In the genomic region with DNA sequence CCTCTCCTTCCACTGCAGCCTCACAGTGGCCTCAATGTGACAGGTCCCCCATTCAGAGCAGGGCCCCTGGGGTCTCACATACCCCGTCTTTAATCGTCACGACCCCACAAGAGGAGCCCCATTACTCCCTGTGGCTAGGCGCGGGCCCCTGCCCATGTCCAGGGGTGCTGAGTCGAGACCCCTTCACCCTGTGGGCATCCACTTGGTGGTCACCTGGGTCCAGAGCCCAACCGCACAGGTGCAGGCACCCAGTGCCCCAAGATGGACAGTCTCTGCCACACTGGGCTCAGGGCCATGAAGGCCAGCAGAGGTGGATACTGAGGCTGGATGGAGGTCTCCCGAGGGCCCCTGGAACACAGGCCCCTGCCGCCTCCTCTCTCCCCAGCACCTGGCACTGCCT, we compare ENCODE assay signal across 12 cellular contexts. TPM values are rescaled to one million over a fixed set of nuclear protein-coding genes. Genes with fewer than 3 reads are reported as not detected.
DNase-seq lines count a peak whose midpoint lies in the region; ATAC-seq, FAIRE-seq and TF ChIP-seq lines count a peak whose summit lies in the region.
"Had no signal": no experiment of that assay in that cellular context is flagged by ENCODE, and none has a peak within 500 bp of the region (broad histone marks: within the 10 kb centered on the region; RNA-seq: fewer than 3 reads in every experiment).

No MANE protein-coding gene starts in this region.

- intact Hi-C loops in MCF 10A (cut with micrococcal nuclease) (no loop called here), breast epithelium (cut with DNase I; ENCODE audit: low total_unique reads) (loop anchor here (10.0 kb wide), 1 partner anchor 207 kb away; no protein-coding TSS in a partner anchor), HepG2 (cut with micrococcal nuclease; ENCODE audit: unreplicated experiment) (no loop called here)
- intact Hi-C loops in activated CD4-positive, alpha-beta memory T cell treated with anti-CD3 and anti-CD28 coated beads for 36 hours (cut with micrococcal nuclease), result no loop called here

- H3K9me3 Mint-ChIP-seq in MCF 10A (ENCODE audit: unreplicated experiment) (no peaks in the 10 kb centered on the region), mesothelial cell of epicardium (no peaks in the 10 kb centered on the region)
- no peaks in the 10 kb centered on the region for H3K9me3 Mint-ChIP-seq in activated CD4-positive, alpha-beta memory T cell treated with anti-CD3 and anti-CD28 coated beads for 36 hours

- no peak for FAIRE-seq in HepG2 (lab: Jason Lieb, UNC)
- FAIRE-seq: endometrium, TTC549 had no signal

- DNase-seq in MCF 10A (ENCODE audit: unreplicated experiment) (no peak), breast epithelium (ENCODE audit: low spot score in 2 of 2) (no peak), HepG2 (ENCODE audit: low spot score) (no peak), upper lobe of left lung (peak in 1 of 2 donors; percentile 58), NCI-H748 treated with DMSO at 0.1 percent for 48 hours (lab: John Stamatoyannopoulos, UW) (no peak), mesothelial cell of epicardium (ENCODE audit: low spot score in 2 of 2, unreplicated experiment in 2 of 2) (no peak)
- no peak for DNase-seq in activated CD4-positive, alpha-beta memory T cell treated with anti-CD3 and anti-CD28 coated beads for 36 hours
- DNase-seq: activated effector memory CD4-positive, alpha-beta T cell treated with anti-CD3 and anti-CD28 coated beads, Interleukin-2, amount 50 U/mL, for 16 hours; NCI-H82 had no signal

- H3K36me3 ChIP-seq in breast epithelium (no peaks in the 10 kb centered on the region), HepG2 (replicated peaks in 1 of 2; ENCODE audit: control insufficient read depth in 1 of 2, insufficient read depth in 2 of 2, low read length in 2 of 2) (peaks cover 14 to 17% of the 10 kb centered on the region in 2 experiments; a peak in 3 of 5 replicates), upper lobe of left lung (peaks cover 0 to 21% (median 18%) of the 10 kb centered on the region in 4 donors)

- H3K27me3 Mint-ChIP-seq in MCF 10A (ENCODE audit: insufficient read depth, unreplicated experiment), result no peaks in the 10 kb centered on the region
- peaks cover 3% of the 10 kb centered on the region for H3K27me3 Mint-ChIP-seq in activated CD4-positive, alpha-beta memory T cell treated with anti-CD3 and anti-CD28 coated beads for 36 hours
- H3K27me3 Mint-ChIP-seq in mesothelial cell of epicardium (ENCODE audit: low read depth), result peaks cover 2% of the 10 kb centered on the region

- TF ChIP-seq RAD21 in HepG2 (CRISPR knock-in tag; IDR thresholded peaks at IDR 0.05), result no peak

- in situ Hi-C loops in HepG2 (cut with HindIII; ENCODE audit: extremely low pct_ligation_motif_present, low pct_unique_long_range_greater_than_20kb), result no loop called here

- no peaks in the 10 kb centered on the region for H3K27me3 ChIP-seq in breast epithelium
- H3K27me3 ChIP-seq in HepG2 (ENCODE audit: control insufficient read depth in 1 of 2, insufficient read depth in 2 of 2, low read length in 2 of 2), result no peaks in the 10 kb centered on the region
- H3K27me3 ChIP-seq in upper lobe of left lung, result no peaks in the 10 kb centered on the region

- peak overlapping the region in 1 of 2 donors; percentile 77 for H3K27ac ChIP-seq in breast epithelium
- peak overlapping the region; percentile 31 for H3K27ac ChIP-seq in HepG2 (ENCODE audit: extremely low read length, insufficient read depth, low read length)
- peak overlapping the region; percentile 3 to 96 (median 54) for H3K27ac ChIP-seq in upper lobe of left lung

- H3K79me2 ChIP-seq in HepG2 (ENCODE audit: insufficient read depth, low read length), result peaks cover 58% of the 10 kb centered on the region

- H3K27ac Mint-ChIP-seq in MCF 10A (ENCODE audit: low read depth, unreplicated experiment) (peak overlapping the region; percentile 85), mesothelial cell of epicardium (no peak overlapping the region)
- peak overlapping the region; percentile 23 for H3K27ac Mint-ChIP-seq in activated CD4-positive, alpha-beta memory T cell treated with anti-CD3 and anti-CD28 coated beads for 36 hours

- BruUV-seq in MCF 10A (replicated peaks; lab: Mats Ljungman, UMichigan) (no TSS peak), HepG2 (replicated peaks; lab: Mats Ljungman, UMichigan) (no TSS peak)

- H3K36me3 Mint-ChIP-seq in MCF 10A (ENCODE audit: insufficient read depth, unreplicated experiment) (peaks cover 42% of the 10 kb centered on the region), mesothelial cell of epicardium (peaks cover 2% of the 10 kb centered on the region)
- peaks cover 11% of the 10 kb centered on the region for H3K36me3 Mint-ChIP-seq in activated CD4-positive, alpha-beta memory T cell treated with anti-CD3 and anti-CD28 coated beads for 36 hours

- peak overlapping the region; percentile 66 for H3K4me3 Mint-ChIP-seq in MCF 10A (ENCODE audit: unreplicated experiment)
- H3K4me3 Mint-ChIP-seq in activated CD4-positive, alpha-beta memory T cell treated with anti-CD3 and anti-CD28 coated beads for 36 hours, result peak overlapping the region; percentile 16
- H3K4me3 Mint-ChIP-seq in mesothelial cell of epicardium, result no peak overlapping the region

- TF ChIP-seq POLR2A in breast epithelium (IDR thresholded peaks at IDR 0.05), result no peak
- no peak for TF ChIP-seq POLR2A in HepG2 (IDR thresholded peaks at IDR 0.05; ENCODE audit: insufficient read depth in 1 of 2, low read depth in 2 of 2, low read length in 2 of 2)
- TF ChIP-seq POLR2A in upper lobe of left lung (IDR thresholded peaks at IDR 0.05), result no peak

- POLR2A ChIA-PET in MCF 10A (lab: Yijun Ruan, JAX) (interaction anchor here (0.7 to 2.3 kb wide), 5 partner anchors 12 to 867 kb away, joined by 3 to 8 read pairs (median 4); no protein-coding TSS in a partner anchor), HepG2 (lab: Yijun Ruan, JAX) (no interaction called here)
- POLR2A ChIA-PET in activated CD4-positive, alpha-beta memory T cell treated with anti-CD3 and anti-CD28 coated beads for 36 hours (lab: Charles Lee), result no interaction called here

- WGBS in HepG2 (ENCODE audit: low lambda C conversion rate), result 97% methylated on average over 5 of the region's 9 CpGs
- 91% methylated on average over 9 of the region's 9 CpGs; no CpG with 5 or more reads in 1 of the 2 donors for WGBS in upper lobe of left lung, 2 donors

- peak overlapping the region; percentile 93 for H3K4me2 ChIP-seq in HepG2 (ENCODE audit: low read depth, low read length)

- H4K20me1 ChIP-seq in HepG2 (ENCODE audit: insufficient read depth, low read length), result peaks cover 27% of the 10 kb centered on the region

- H3K4me3 ChIP-seq in breast epithelium (peak overlapping the region in 1 of 3 donors; percentile 58), HepG2 (replicated peaks in 1 of 3; ENCODE audit: insufficient read depth in 1 of 3, low read depth in 2 of 3, low read length in 3 of 3) (peak overlapping the region in 1 of 3 experiments; percentile 46; a peak in 2 of 6 replicates), upper lobe of left lung (peak overlapping the region in 1 of 4 donors; percentile 1)

- TF ChIP-seq EP300 in HepG2 (IDR thresholded peaks at IDR 0.05; ENCODE audit: low read depth in 2 of 2, low read length in 2 of 2), result no peak
- no peak for TF ChIP-seq EP300 in HepG2 (CRISPR knock-in tag; IDR thresholded peaks at IDR 0.05; ENCODE audit: borderline replicate concordance)
- TF ChIP-seq EP300 in upper lobe of left lung (IDR thresholded peaks at IDR 0.05), result no peak

- H3K4me1 ChIP-seq in breast epithelium, result peaks cover 16 to 46% of the 10 kb centered on the region in 2 donors
- peaks cover 47% of the 10 kb centered on the region for H3K4me1 ChIP-seq in HepG2 (ENCODE audit: insufficient read depth, low read length)
- H3K4me1 ChIP-seq in upper lobe of left lung, result peaks cover 55 to 73% (median 60%) of the 10 kb centered on the region in 4 donors

- TF ChIP-seq CTCF in MCF 10A (IDR thresholded peaks at IDR 0.05; ENCODE audit: unreplicated experiment) (no peak), breast epithelium (IDR thresholded peaks at IDR 0.05) (no peak), HepG2 (CRISPR knock-in tag; IDR thresholded peaks at IDR 0.05) (no peak), upper lobe of left lung (IDR thresholded peaks at IDR 0.05) (no peak), mesothelial cell of epicardium (IDR thresholded peaks at IDR 0.05; ENCODE audit: unreplicated experiment) (no peak)

- no peak overlapping the region for H2AFZ ChIP-seq in HepG2 (ENCODE audit: low read length)

- CTCF ChIA-PET in MCF 10A (lab: Yijun Ruan, JAX) (interaction anchor here (0.6 to 1.0 kb wide), 2 partner anchors 10 to 236 kb away, joined by 3 read pairs; no protein-coding TSS in a partner anchor), HepG2 (lab: Yijun Ruan, JAX; ENCODE audit: low intra/inter-chr PET ratio, low total read pairs) (no interaction called here)
- CTCF ChIA-PET in activated CD4-positive, alpha-beta memory T cell treated with anti-CD3 and anti-CD28 coated beads for 36 hours (lab: Charles Lee), result no interaction called here

- H3K9me3 ChIP-seq in breast epithelium (no peaks in the 10 kb centered on the region), HepG2 (ENCODE audit: low read length) (no peaks in the 10 kb centered on the region), upper lobe of left lung (no peaks in the 10 kb centered on the region)

- ATAC-seq in HepG2, result no peak
- ATAC-seq in upper lobe of left lung (ENCODE audit: low FRiP score in 2 of 2), result no peak
- ATAC-seq in GM18909 (IDR thresholded peaks at IDR 0.05; ENCODE audit: poor library complexity, unreplicated experiment), result no peak

- peaks cover 17% of the 10 kb centered on the region for H3K4me1 Mint-ChIP-seq in MCF 10A (ENCODE audit: insufficient read depth, unreplicated experiment)
- H3K4me1 Mint-ChIP-seq in activated CD4-positive, alpha-beta memory T cell treated with anti-CD3 and anti-CD28 coated beads for 36 hours (ENCODE audit: low read depth), result peaks cover 47% of the 10 kb centered on the region
- peaks cover 27% of the 10 kb centered on the region for H3K4me1 Mint-ChIP-seq in mesothelial cell of epicardium

- peak overlapping the region; percentile 90; the same call in 1 of the 2 replicates for H3K9ac ChIP-seq in HepG2 (ENCODE audit: insufficient read depth, low read depth, low read length)

RNA-seq across cellular contexts. Expression of a gene that starts 3.0 kb away (rescaled TPM):
- 130 and 146 TPM in 2 replicates for total RNA-seq in MCF 10A (2022)
- total RNA-seq in breast epithelium, result 100 to 1,000 TPM; 112 to 156 (median 153) TPM
- total RNA-seq in activated CD4-positive, alpha-beta memory T cell treated with anti-CD3 and anti-CD28 coated beads for 36 hours, result 100 to 1,000 TPM; 107 to 109 TPM
- total RNA-seq in HepG2 (2016; rRNA removed; fragmentation: Illumina TruSeq; extraction: Trizol), result 20.5 and 64.7 TPM in 2 replicates
- 30.1 and 37.5 TPM in 2 replicates for total RNA-seq in HepG2 (2016; cell fraction: cytosol; rRNA removed; fragmentation: Illumina TruSeq; extraction: Trizol; ENCODE audit: low read depth)
- total RNA-seq in HepG2 (2016; cell fraction: insoluble cytoplasmic fraction; rRNA removed; fragmentation: Illumina TruSeq; extraction: Trizol), result 17.1 and 68.9 TPM in 2 replicates
- total RNA-seq in HepG2 (2016; cell fraction: membrane; rRNA removed; fragmentation: Illumina TruSeq; extraction: Trizol), result 50.5 and 59.4 TPM in 2 replicates
- 58.0 and 76.3 TPM in 2 replicates for total RNA-seq in HepG2 (2016; cell fraction: nucleus; rRNA removed; fragmentation: Illumina TruSeq; extraction: Trizol)
- polyA plus RNA-seq in HepG2 (2011; rRNA removed), result 164 and 232 TPM in 2 replicates
- 108 and 161 TPM in 2 replicates for polyA plus RNA-seq in HepG2 (2011; cell fraction: cytosol; rRNA removed)
- 1,157 and 1,454 TPM in 2 replicates for polyA plus RNA-seq in HepG2 (2011; cell fraction: nucleus; rRNA removed)
- 55.1 and 79.6 TPM in 2 replicates for polyA plus RNA-seq in HepG2 (2012)
- polyA plus RNA-seq in HepG2 (2016; cell fraction: cytosol; fragmentation: Illumina TruSeq; extraction: Trizol; ENCODE audit: low read depth), result 28.3 and 31.6 TPM in 2 replicates
- 28.7 and 28.8 TPM in 2 replicates for polyA plus RNA-seq in HepG2 (2016; cell fraction: insoluble cytoplasmic fraction; fragmentation: Illumina TruSeq; extraction: Trizol; ENCODE audit: low read depth)
- polyA plus RNA-seq in HepG2 (2016; cell fraction: membrane; fragmentation: Illumina TruSeq; extraction: Trizol; ENCODE audit: low read depth), result 47.1 and 48.7 TPM in 2 replicates
- 234 and 238 TPM in 2 replicates for polyA plus RNA-seq in HepG2 (2016; cell fraction: nucleus; fragmentation: Illumina TruSeq; extraction: Trizol; ENCODE audit: insufficient read depth, low read depth)
- polyA minus RNA-seq in HepG2 (2011; rRNA and poly(A)+ RNA removed; ENCODE audit: low replicate concordance), result 129 and 199 TPM in 2 replicates
- polyA minus RNA-seq in HepG2 (2011; cell fraction: cytosol; rRNA and poly(A)+ RNA removed), result 47.6 and 51.1 TPM in 2 replicates
- 58.8 and 65.8 TPM in 2 replicates for polyA minus RNA-seq in HepG2 (2011; cell fraction: nucleus; rRNA and poly(A)+ RNA removed)
- 100 to 1,000 TPM; 143 to 643 (median 208) TPM for total RNA-seq in upper lobe of left lung
- total RNA-seq in mesothelial cell of epicardium, result 232 to 245 TPM (median 242 TPM) in 3 replicates

RNA-seq across cellular contexts. Expression of a gene that starts 3.4 kb away (rescaled TPM):
- total RNA-seq in MCF 10A (2022) (not detected in 2 replicates), breast epithelium (not detected), HepG2 (2016; rRNA removed; fragmentation: Illumina TruSeq; extraction: Trizol) (under 0.01 TPM in 1 of 2 replicates, not detected in the other), upper lobe of left lung (not detected), mesothelial cell of epicardium (not detected in 3 replicates)
- not detected for total RNA-seq in activated CD4-positive, alpha-beta memory T cell treated with anti-CD3 and anti-CD28 coated beads for 36 hours
- total RNA-seq in HepG2 (2016; cell fraction: cytosol; rRNA removed; fragmentation: Illumina TruSeq; extraction: Trizol; ENCODE audit: low read depth), result under 0.01 TPM in 2 replicates
- under 0.01 TPM in 1 of 2 replicates, not detected in the other for total RNA-seq in HepG2 (2016; cell fraction: insoluble cytoplasmic fraction; rRNA removed; fragmentation: Illumina TruSeq; extraction: Trizol)
- under 0.01 TPM in 1 of 2 replicates, not detected in the other for total RNA-seq in HepG2 (2016; cell fraction: membrane; rRNA removed; fragmentation: Illumina TruSeq; extraction: Trizol)
- total RNA-seq in HepG2 (2016; cell fraction: nucleus; rRNA removed; fragmentation: Illumina TruSeq; extraction: Trizol), result not detected in 2 replicates
- not detected in 2 replicates for polyA plus RNA-seq in HepG2 (2011; rRNA removed)
- not detected in 2 replicates for polyA plus RNA-seq in HepG2 (2011; cell fraction: cytosol; rRNA removed)
- polyA plus RNA-seq in HepG2 (2011; cell fraction: nucleus; rRNA removed), result not detected in 2 replicates
- not detected in 2 replicates for polyA plus RNA-seq in HepG2 (2012)
- not detected in 2 replicates for polyA plus RNA-seq in HepG2 (2016; cell fraction: cytosol; fragmentation: Illumina TruSeq; extraction: Trizol; ENCODE audit: low read depth)
- not detected in 2 replicates for polyA plus RNA-seq in HepG2 (2016; cell fraction: insoluble cytoplasmic fraction; fragmentation: Illumina TruSeq; extraction: Trizol; ENCODE audit: low read depth)
- polyA plus RNA-seq in HepG2 (2016; cell fraction: membrane; fragmentation: Illumina TruSeq; extraction: Trizol; ENCODE audit: low read depth), result not detected in 2 replicates
- not detected in 2 replicates for polyA plus RNA-seq in HepG2 (2016; cell fraction: nucleus; fragmentation: Illumina TruSeq; extraction: Trizol; ENCODE audit: insufficient read depth, low read depth)
- polyA minus RNA-seq in HepG2 (2011; rRNA and poly(A)+ RNA removed; ENCODE audit: low replicate concordance), result under 0.01 TPM in 1 of 2 replicates, not detected in the other
- under 0.01 TPM in 1 of 2 replicates, not detected in the other for polyA minus RNA-seq in HepG2 (2011; cell fraction: cytosol; rRNA and poly(A)+ RNA removed)
- not detected in 2 replicates for polyA minus RNA-seq in HepG2 (2011; cell fraction: nucleus; rRNA and poly(A)+ RNA removed)

RNA-seq across cellular contexts. Expression of a gene that starts 8.5 kb away (rescaled TPM):
- total RNA-seq in MCF 10A (2022) (112 and 166 TPM in 2 replicates), breast epithelium (10 to 100 TPM; 70.4 to 74.1 (median 70.7) TPM), HepG2 (2016; rRNA removed; fragmentation: Illumina TruSeq; extraction: Trizol) (70.0 and 84.5 TPM in 2 replicates), upper lobe of left lung (100 to 1,000 TPM in 5 of 6 donors, 10 to 100 TPM in 1; 98.1 to 262 (median 164) TPM), mesothelial cell of epicardium (492 to 501 TPM (median 493 TPM) in 3 replicates)
- 100 to 1,000 TPM; 123 to 130 TPM for total RNA-seq in activated CD4-positive, alpha-beta memory T cell treated with anti-CD3 and anti-CD28 coated beads for 36 hours
- 29.8 and 31.9 TPM in 2 replicates for total RNA-seq in HepG2 (2016; cell fraction: cytosol; rRNA removed; fragmentation: Illumina TruSeq; extraction: Trizol; ENCODE audit: low read depth)
- 66.1 and 74.6 TPM in 2 replicates for total RNA-seq in HepG2 (2016; cell fraction: insoluble cytoplasmic fraction; rRNA removed; fragmentation: Illumina TruSeq; extraction: Trizol)
- 70.9 and 77.3 TPM in 2 replicates for total RNA-seq in HepG2 (2016; cell fraction: membrane; rRNA removed; fragmentation: Illumina TruSeq; extraction: Trizol)
- total RNA-seq in HepG2 (2016; cell fraction: nucleus; rRNA removed; fragmentation: Illumina TruSeq; extraction: Trizol), result 37.1 and 39.3 TPM in 2 replicates
- polyA plus RNA-seq in HepG2 (2011; rRNA removed), result 58.1 and 63.6 TPM in 2 replicates
- polyA plus RNA-seq in HepG2 (2011; cell fraction: cytosol; rRNA removed), result 71.9 and 76.4 TPM in 2 replicates
- 59.2 and 73.6 TPM in 2 replicates for polyA plus RNA-seq in HepG2 (2011; cell fraction: nucleus; rRNA removed)
- polyA plus RNA-seq in HepG2 (2012), result 37.6 and 46.6 TPM in 2 replicates
- polyA plus RNA-seq in HepG2 (2016; cell fraction: cytosol; fragmentation: Illumina TruSeq; extraction: Trizol; ENCODE audit: low read depth), result 36.8 and 41.0 TPM in 2 replicates
- 82.0 and 114 TPM in 2 replicates for polyA plus RNA-seq in HepG2 (2016; cell fraction: insoluble cytoplasmic fraction; fragmentation: Illumina TruSeq; extraction: Trizol; ENCODE audit: low read depth)
- 75.2 and 79.7 TPM in 2 replicates for polyA plus RNA-seq in HepG2 (2016; cell fraction: membrane; fragmentation: Illumina TruSeq; extraction: Trizol; ENCODE audit: low read depth)
- polyA plus RNA-seq in HepG2 (2016; cell fraction: nucleus; fragmentation: Illumina TruSeq; extraction: Trizol; ENCODE audit: insufficient read depth, low read depth), result 90.2 and 93.1 TPM in 2 replicates
- polyA minus RNA-seq in HepG2 (2011; rRNA and poly(A)+ RNA removed; ENCODE audit: low replicate concordance), result 84.2 and 138 TPM in 2 replicates
- polyA minus RNA-seq in HepG2 (2011; cell fraction: cytosol; rRNA and poly(A)+ RNA removed), result 122 and 138 TPM in 2 replicates
- 21.5 and 28.6 TPM in 2 replicates for polyA minus RNA-seq in HepG2 (2011; cell fraction: nucleus; rRNA and poly(A)+ RNA removed)

RNA-seq across cellular contexts. Expression of a gene that starts 17.7 kb away (rescaled TPM):
- not detected in 2 replicates for total RNA-seq in MCF 10A (2022)
- 1 to 10 TPM in 1 of 3 donors, not detected in 2; 2.6 TPM for total RNA-seq in breast epithelium
- total RNA-seq in activated CD4-positive, alpha-beta memory T cell treated with anti-CD3 and anti-CD28 coated beads for 36 hours, result not detected
- 0.07 TPM in 1 of 2 replicates, not detected in the other for total RNA-seq in HepG2 (2016; rRNA removed; fragmentation: Illumina TruSeq; extraction: Trizol)
- total RNA-seq in HepG2 (2016; cell fraction: cytosol; rRNA removed; fragmentation: Illumina TruSeq; extraction: Trizol; ENCODE audit: low read depth), result not detected in 2 replicates
- 0.17 TPM in 1 of 2 replicates, not detected in the other for total RNA-seq in HepG2 (2016; cell fraction: insoluble cytoplasmic fraction; rRNA removed; fragmentation: Illumina TruSeq; extraction: Trizol)
- not detected in 2 replicates for total RNA-seq in HepG2 (2016; cell fraction: membrane; rRNA removed; fragmentation: Illumina TruSeq; extraction: Trizol)
- total RNA-seq in HepG2 (2016; cell fraction: nucleus; rRNA removed; fragmentation: Illumina TruSeq; extraction: Trizol), result 0.28 TPM in 1 of 2 replicates, not detected in the other
- 0.20 and 0.34 TPM in 2 replicates for polyA plus RNA-seq in HepG2 (2011; rRNA removed)
- 0.15 and 0.47 TPM in 2 replicates for polyA plus RNA-seq in HepG2 (2011; cell fraction: cytosol; rRNA removed)
- 2.8 and 7.1 TPM in 2 replicates for polyA plus RNA-seq in HepG2 (2011; cell fraction: nucleus; rRNA removed)
- polyA plus RNA-seq in HepG2 (2012), result 0.23 and 0.28 TPM in 2 replicates
- polyA plus RNA-seq in HepG2 (2016; cell fraction: cytosol; fragmentation: Illumina TruSeq; extraction: Trizol; ENCODE audit: low read depth), result not detected in 2 replicates
- not detected in 2 replicates for polyA plus RNA-seq in HepG2 (2016; cell fraction: insoluble cytoplasmic fraction; fragmentation: Illumina TruSeq; extraction: Trizol; ENCODE audit: low read depth)
- not detected in 2 replicates for polyA plus RNA-seq in HepG2 (2016; cell fraction: membrane; fragmentation: Illumina TruSeq; extraction: Trizol; ENCODE audit: low read depth)
- polyA plus RNA-seq in HepG2 (2016; cell fraction: nucleus; fragmentation: Illumina TruSeq; extraction: Trizol; ENCODE audit: insufficient read depth, low read depth), result 0.27 and 0.38 TPM in 2 replicates
- 0.42 TPM in 1 of 2 replicates, not detected in the other for polyA minus RNA-seq in HepG2 (2011; rRNA and poly(A)+ RNA removed; ENCODE audit: low replicate concordance)
- polyA minus RNA-seq in HepG2 (2011; cell fraction: cytosol; rRNA and poly(A)+ RNA removed), result not detected in 2 replicates
- polyA minus RNA-seq in HepG2 (2011; cell fraction: nucleus; rRNA and poly(A)+ RNA removed), result 0.13 and 0.37 TPM in 2 replicates
- total RNA-seq in upper lobe of left lung, result 10 to 100 TPM in 1 of 6 donors, 1 to 10 TPM in 4, under 1 TPM in 1; 0.06 to 18.9 (median 5.6) TPM
- 0.29 to 0.36 TPM (median 0.34 TPM) in 3 replicates for total RNA-seq in mesothelial cell of epicardium

RNA-seq across cellular contexts. Expression of a gene that starts 22.0 kb away (rescaled TPM):
- total RNA-seq in MCF 10A (2022), result 10.3 and 18.2 TPM in 2 replicates
- 10 to 100 TPM in 2 of 3 donors, 1 to 10 TPM in 1; 8.0 to 31.8 (median 26.5) TPM for total RNA-seq in breast epithelium
- total RNA-seq in activated CD4-positive, alpha-beta memory T cell treated with anti-CD3 and anti-CD28 coated beads for 36 hours, result 10 to 100 TPM; 28.3 to 29.3 TPM
- total RNA-seq in HepG2 (2016; rRNA removed; fragmentation: Illumina TruSeq; extraction: Trizol), result 1.3 and 4.4 TPM in 2 replicates
- total RNA-seq in HepG2 (2016; cell fraction: cytosol; rRNA removed; fragmentation: Illumina TruSeq; extraction: Trizol; ENCODE audit: low read depth), result 3.4 and 3.5 TPM in 2 replicates
- 2.5 and 6.4 TPM in 2 replicates for total RNA-seq in HepG2 (2016; cell fraction: insoluble cytoplasmic fraction; rRNA removed; fragmentation: Illumina TruSeq; extraction: Trizol)
- total RNA-seq in HepG2 (2016; cell fraction: membrane; rRNA removed; fragmentation: Illumina TruSeq; extraction: Trizol), result 1.7 and 2.0 TPM in 2 replicates
- total RNA-seq in HepG2 (2016; cell fraction: nucleus; rRNA removed; fragmentation: Illumina TruSeq; extraction: Trizol), result 7.8 and 9.7 TPM in 2 replicates
- polyA plus RNA-seq in HepG2 (2011; rRNA removed), result 32.4 and 41.2 TPM in 2 replicates
- 27.7 and 35.9 TPM in 2 replicates for polyA plus RNA-seq in HepG2 (2011; cell fraction: cytosol; rRNA removed)
- polyA plus RNA-seq in HepG2 (2011; cell fraction: nucleus; rRNA removed), result 316 and 410 TPM in 2 replicates
- 29.1 and 29.7 TPM in 2 replicates for polyA plus RNA-seq in HepG2 (2012)
- 0.23 and 0.72 TPM in 2 replicates for polyA plus RNA-seq in HepG2 (2016; cell fraction: cytosol; fragmentation: Illumina TruSeq; extraction: Trizol; ENCODE audit: low read depth)
- polyA plus RNA-seq in HepG2 (2016; cell fraction: insoluble cytoplasmic fraction; fragmentation: Illumina TruSeq; extraction: Trizol; ENCODE audit: low read depth), result 1.6 and 2.2 TPM in 2 replicates
- 0.54 and 0.71 TPM in 2 replicates for polyA plus RNA-seq in HepG2 (2016; cell fraction: membrane; fragmentation: Illumina TruSeq; extraction: Trizol; ENCODE audit: low read depth)
- polyA plus RNA-seq in HepG2 (2016; cell fraction: nucleus; fragmentation: Illumina TruSeq; extraction: Trizol; ENCODE audit: insufficient read depth, low read depth), result 25.9 and 28.7 TPM in 2 replicates
- polyA minus RNA-seq in HepG2 (2011; rRNA and poly(A)+ RNA removed; ENCODE audit: low replicate concordance), result 20.1 and 68.5 TPM in 2 replicates
- 20.8 and 23.1 TPM in 2 replicates for polyA minus RNA-seq in HepG2 (2011; cell fraction: cytosol; rRNA and poly(A)+ RNA removed)
- 41.6 and 44.5 TPM in 2 replicates for polyA minus RNA-seq in HepG2 (2011; cell fraction: nucleus; rRNA and poly(A)+ RNA removed)
- total RNA-seq in upper lobe of left lung, result 100 to 1,000 TPM in 2 of 6 donors, 10 to 100 TPM in 4; 34.1 to 224 (median 58.2) TPM
- total RNA-seq in mesothelial cell of epicardium, result 18.0 to 22.5 TPM (median 20.1 TPM) in 3 replicates
